20 cellular contexts compared by ENCODE assay signal in genomic region chr5:127650022-127650421, GRCh38. TPM values are rescaled to one million over a fixed set of nuclear protein-coding genes. Genes with fewer than 3 reads are reported as not detected.
DNase-seq lines count a peak whose midpoint lies in the region; TF ChIP-seq lines count a peak whose summit lies in the region.
"Had no signal": no experiment of that assay in that cellular context is flagged by ENCODE, and none has a peak within 500 bp of the region (broad histone marks: within the 10 kb centered on the region; RNA-seq: fewer than 3 reads in every experiment).

No MANE protein-coding gene starts in this region.

- no peak overlapping the region for H2BK120ac ChIP-seq in mesendoderm (ENCODE audit: low read depth, low read length)

- no peak overlapping the region for H4K5ac ChIP-seq in mesendoderm (ENCODE audit: low read length)

- no peak overlapping the region for H2AFZ ChIP-seq in mammary epithelial cell (ENCODE audit: low read depth, low read length)

- TF ChIP-seq CTCF in mammary epithelial cell (conservative IDR thresholded peaks at IDR 0.05 in 1 of 2, IDR thresholded peaks at IDR 0.05 in 1 of 2; ENCODE audit: extremely low read depth in 1 of 2, insufficient read depth in 1 of 2, low read depth in 1 of 2, low read length in 2 of 2): no peak
- TF ChIP-seq CTCF in breast epithelium (IDR thresholded peaks at IDR 0.05): no peak
- no peak for TF ChIP-seq CTCF in endodermal cell (conservative IDR thresholded peaks at IDR 0.05)
- TF ChIP-seq CTCF in testis (IDR thresholded peaks at IDR 0.05): no peak

- H3K4me2 ChIP-seq in mammary epithelial cell (ENCODE audit: insufficient read depth, low read depth, low read length) (peak overlapping the region; percentile 5), mesendoderm (ENCODE audit: low read length) (no peak overlapping the region)
- H3K4me2 ChIP-seq: A549 had no signal

- no peak for DNase-seq in mammary epithelial cell
- DNase-seq in breast epithelium (ENCODE audit: low spot score in 2 of 2): no peak
- peak; percentile 60 for DNase-seq in endodermal cell
- peak; percentile 6 for DNase-seq in mesendoderm
- DNase-seq in testis: peak; percentile 49
- no peak for DNase-seq in medulla oblongata (ENCODE audit: extremely low spot score)
- no peak for DNase-seq in NCI-H1694 (lab: John Stamatoyannopoulos, UW)
- no peak for DNase-seq in NCI-H2107 treated with DMSO at 0.1 percent for 48 hours (lab: John Stamatoyannopoulos, UW; ENCODE audit: unreplicated experiment)
- DNase-seq: activated CD8-positive, alpha-beta T cell treated with anti-CD3 and anti-CD28 coated beads, Interleukin-2, amount 10 ng/mL, durations not matched to agents 7 days and 5 days; amygdala; NCI-H2171; stimulated activated naive CD4-positive, alpha-beta T cell; T-cell had no signal

- TF ChIP-seq POLR2A in breast epithelium (IDR thresholded peaks at IDR 0.05) (no peak), testis (IDR thresholded peaks at IDR 0.05) (no peak)

- 0% methylated on average over 2 of the region's 2 CpGs for WGBS in mammary epithelial cell (ENCODE audit: low coverage, missing lambda C conversion rate)
- 0 to 50% methylated on average over 1 to 2 of the region's 2 CpGs for WGBS in endodermal cell (ENCODE audit: insufficient coverage in 1 of 2, insufficient read length in 1 of 2), 2 experiments
- WGBS in mesendoderm (ENCODE audit: extremely low coverage, insufficient coverage, low lambda C conversion rate): no CpG with 5 or more reads among the region's 2 CpGs
- WGBS in testis, 2 donors: 31 to 43% methylated on average over 2 of the region's 2 CpGs

- H3K4me3 ChIP-seq in mammary epithelial cell (replicated peaks in 1 of 3; ENCODE audit: insufficient read depth in 1 of 3, low read depth in 2 of 3, low read length in 3 of 3) (no peak overlapping the region), breast epithelium (no peak overlapping the region), endodermal cell (ENCODE audit: low read length) (no peak overlapping the region), mesendoderm (ENCODE audit: low read length) (no peak overlapping the region), testis (no peak overlapping the region)
- H3K4me3 ChIP-seq: A549, GM12878, lung had no signal

- peaks cover 26% of the 10 kb centered on the region for H3K4me1 Mint-ChIP-seq in endodermal cell
- H3K4me1 Mint-ChIP-seq: T-cell had no signal

- no peak overlapping the region for H3K18ac ChIP-seq in mesendoderm (ENCODE audit: low read length)

- BruUV-seq in mammary epithelial cell (replicated peaks; lab: Mats Ljungman, UMichigan): no TSS peak

- H3K27me3 ChIP-seq in mammary epithelial cell (ENCODE audit: insufficient read depth, low read length): peaks cover 2% of the 10 kb centered on the region
- H3K27me3 ChIP-seq in breast epithelium: no peaks in the 10 kb centered on the region
- no peaks in the 10 kb centered on the region for H3K27me3 ChIP-seq in endodermal cell (ENCODE audit: control insufficient read depth, insufficient read depth, low read length, poor library complexity, severe bottlenecking)
- H3K27me3 ChIP-seq in mesendoderm (ENCODE audit: insufficient read depth, low read length, poor library complexity): no peaks in the 10 kb centered on the region
- no peaks in the 10 kb centered on the region for H3K27me3 ChIP-seq in testis

- H3K79me2 ChIP-seq in mammary epithelial cell (ENCODE audit: insufficient read depth, low read length) (no peaks in the 10 kb centered on the region), mesendoderm (ENCODE audit: control insufficient read depth, insufficient read depth, low read length) (no peaks in the 10 kb centered on the region)

- H3K36me3 Mint-ChIP-seq in endodermal cell (ENCODE audit: low read depth): no peaks in the 10 kb centered on the region
- H3K36me3 Mint-ChIP-seq: T-cell had no signal

- in situ Hi-C loops in mammary epithelial cell (cut with MboI; ENCODE audit: low sequenced_read_pairs in 2 of 2): no loop called here

- dilution Hi-C loops in mammary epithelial cell (cut with HindIII; ENCODE audit: low sequenced_read_pairs): no loop called here

- no peaks in the 10 kb centered on the region for H3K27me3 Mint-ChIP-seq in endodermal cell (ENCODE audit: insufficient read depth)
- H3K27me3 Mint-ChIP-seq: dendritic cell treated with granulocyte-macrophage colony-stimulating factor and Interleukin-4, amounts not matched to agents 40 ng/mL and 50 ng/mL, for 4 days had no signal

- intact Hi-C loops in mammary epithelial cell (cut with micrococcal nuclease): no loop called here
- intact Hi-C loops in breast epithelium (cut with DNase I; ENCODE audit: low total_unique reads): no loop called here
- intact Hi-C loops in testis (cut with DNase I; ENCODE audit: low total_unique reads): no loop called here

- no peaks in the 10 kb centered on the region for H3K79me1 ChIP-seq in mesendoderm (ENCODE audit: low read length)

- no peak overlapping the region for H2AK5ac ChIP-seq in mesendoderm (ENCODE audit: low read length)

- H3K9ac ChIP-seq in mammary epithelial cell (ENCODE audit: insufficient read depth, low read length): no peak overlapping the region
- no peak overlapping the region for H3K9ac ChIP-seq in endodermal cell (ENCODE audit: extremely low read depth, low read length, poor library complexity, severe bottlenecking)
- H3K9ac ChIP-seq in mesendoderm (ENCODE audit: low read length): no peak overlapping the region

- no peak overlapping the region for H3K56ac ChIP-seq in mesendoderm (ENCODE audit: low read length)

- no peak overlapping the region for H3K4me3 Mint-ChIP-seq in endodermal cell
- H3K4me3 Mint-ChIP-seq: activated CD8-positive, alpha-beta T cell treated with anti-CD3 and anti-CD28 coated beads, Interleukin-2, amount 10 ng/mL, durations not matched to agents 7 days and 5 days; dendritic cell treated with granulocyte-macrophage colony-stimulating factor and Interleukin-4, amounts not matched to agents 40 ng/mL and 50 ng/mL, for 4 days; T-cell had no signal

- no peaks in the 10 kb centered on the region for H3K9me3 ChIP-seq in mammary epithelial cell (replicated peaks; ENCODE audit: insufficient read depth, low read length)
- no peaks in the 10 kb centered on the region for H3K9me3 ChIP-seq in breast epithelium
- no peaks in the 10 kb centered on the region for H3K9me3 ChIP-seq in endodermal cell (ENCODE audit: control insufficient read depth, low read length)
- no peaks in the 10 kb centered on the region for H3K9me3 ChIP-seq in testis
- H3K9me3 ChIP-seq: A549 had no signal

- CTCF ChIA-PET in mammary epithelial cell (lab: Charles Lee; ENCODE audit: low non-redundant PET): interaction anchor here (0.6 kb wide), 1 partner anchor 237 kb away, joined by 3 read pairs; no protein-coding TSS in a partner anchor

- no peak overlapping the region for H3K4ac ChIP-seq in mesendoderm (ENCODE audit: low read depth, low read length)

- no peak overlapping the region for H4K8ac ChIP-seq in mesendoderm (ENCODE audit: low read depth, low read length)

- no peaks in the 10 kb centered on the region for H3K36me3 ChIP-seq in mammary epithelial cell (ENCODE audit: insufficient read depth, low read length)
- no peaks in the 10 kb centered on the region for H3K36me3 ChIP-seq in breast epithelium
- no peaks in the 10 kb centered on the region for H3K36me3 ChIP-seq in endodermal cell (ENCODE audit: control insufficient read depth, insufficient read depth, low read length)
- no peaks in the 10 kb centered on the region for H3K36me3 ChIP-seq in mesendoderm (ENCODE audit: control insufficient read depth, insufficient read depth, low read length)
- no peaks in the 10 kb centered on the region for H3K36me3 ChIP-seq in testis (ENCODE audit: low read depth, missing control alignments)

- peak overlapping the region; percentile 13 for H3K27ac Mint-ChIP-seq in endodermal cell
- H3K27ac Mint-ChIP-seq: activated CD8-positive, alpha-beta T cell treated with anti-CD3 and anti-CD28 coated beads, Interleukin-2, amount 10 ng/mL, durations not matched to agents 7 days and 5 days; dendritic cell treated with granulocyte-macrophage colony-stimulating factor and Interleukin-4, amounts not matched to agents 40 ng/mL and 50 ng/mL, for 4 days; T-cell had no signal

- H2BK5ac ChIP-seq in mesendoderm (ENCODE audit: low read length): no peak overlapping the region

- no peak overlapping the region for H3K27ac ChIP-seq in mammary epithelial cell (ENCODE audit: insufficient read depth, low read depth, low read length)
- H3K27ac ChIP-seq in breast epithelium: peak overlapping the region in 1 of 2 donors; percentile 23
- no peak overlapping the region for H3K27ac ChIP-seq in endodermal cell (ENCODE audit: low read depth, low read length)
- H3K27ac ChIP-seq in mesendoderm (ENCODE audit: low read depth, low read length): no peak overlapping the region
- H3K27ac ChIP-seq in testis: peak overlapping the region in 1 of 2 donors; percentile 25
- H3K27ac ChIP-seq: A549, RWPE1 had no signal

- H3K23ac ChIP-seq in mesendoderm (ENCODE audit: low read length): no peak overlapping the region

- H2BK15ac ChIP-seq in mesendoderm (replicated peaks; ENCODE audit: low read depth): no peak overlapping the region

- no peaks in the 10 kb centered on the region for H3K9me3 Mint-ChIP-seq in endodermal cell
- H3K9me3 Mint-ChIP-seq: dendritic cell treated with granulocyte-macrophage colony-stimulating factor and Interleukin-4, amounts not matched to agents 40 ng/mL and 50 ng/mL, for 4 days; T-cell had no signal

- no peaks in the 10 kb centered on the region for H4K20me1 ChIP-seq in mammary epithelial cell (ENCODE audit: insufficient read depth, low read length)

- H3K4me1 ChIP-seq in mammary epithelial cell (ENCODE audit: insufficient read depth, low read length) (peaks cover 35% of the 10 kb centered on the region), breast epithelium (no peaks in the 10 kb centered on the region), endodermal cell (ENCODE audit: control insufficient read depth, insufficient read depth, low read length) (peaks cover 11% of the 10 kb centered on the region), mesendoderm (ENCODE audit: control insufficient read depth, low read depth, low read length) (peaks cover 4% of the 10 kb centered on the region), testis (peaks cover 12% of the 10 kb centered on the region)

RNA-seq across cellular contexts. Expression of gene CTXN3, which starts 1.1 kb away (rescaled TPM):
- total RNA-seq in mammary epithelial cell: not detected
- not detected for polyA plus RNA-seq in mammary epithelial cell
- not detected for polyA minus RNA-seq in mammary epithelial cell
- total RNA-seq in breast epithelium: not detected
- not detected for total RNA-seq in endodermal cell
- not detected for polyA plus RNA-seq in endodermal cell (2013, experiment 1 of 2)
- polyA plus RNA-seq in endodermal cell (2013, experiment 2 of 2): not detected
- not detected for polyA plus RNA-seq in mesendoderm (2013, experiment 1 of 2)
- polyA plus RNA-seq in mesendoderm (2013, experiment 2 of 2): not detected
- total RNA-seq in testis: under 1 TPM in 1 of 2 donors, not detected in 1; 0.24 TPM
- polyA plus RNA-seq in testis (ENCODE audit: insufficient read depth, low read depth, low replicate concordance): 0.26 TPM
- total RNA-seq: activated CD8-positive, alpha-beta T cell treated with anti-CD3 and anti-CD28 coated beads, Interleukin-2, amount 10 ng/mL, durations not matched to agents 7 days and 5 days; GM12878; lung; T-cell; ureter had no signal
- polyA plus RNA-seq: A549, GM12878, lung had no signal

RNA-seq across cellular contexts. Expression of gene CCDC192, which starts 53.2 kb away (rescaled TPM):
- total RNA-seq in mammary epithelial cell (not detected), breast epithelium (1 to 10 TPM in 1 of 3 donors, not detected in 2; 1.3 TPM), endodermal cell (1 to 10 TPM in 1 of 2 donors, under 1 TPM in 1; 0.48 to 1.3 TPM), testis (10 to 100 TPM in 1 of 2 donors, 1 to 10 TPM in 1; 7.8 to 12.9 TPM)
- polyA plus RNA-seq in mammary epithelial cell (not detected), testis (ENCODE audit: insufficient read depth, low read depth, low replicate concordance) (22.6 TPM)
- not detected for polyA minus RNA-seq in mammary epithelial cell
- not detected for polyA plus RNA-seq in endodermal cell (2013, experiment 1 of 2)
- not detected for polyA plus RNA-seq in endodermal cell (2013, experiment 2 of 2)
- polyA plus RNA-seq in mesendoderm (2013, experiment 1 of 2): 0.25 TPM
- 0.20 TPM for polyA plus RNA-seq in mesendoderm (2013, experiment 2 of 2)
- total RNA-seq: activated CD8-positive, alpha-beta T cell treated with anti-CD3 and anti-CD28 coated beads, Interleukin-2, amount 10 ng/mL, durations not matched to agents 7 days and 5 days; GM12878 had no signal
- polyA plus RNA-seq: A549, esophagus had no signal

Comparison
In these comparisons a context has a peak if more than half of its experiments do, and no peak if none do; other contexts are left out.
1. DNase-seq: peak in endodermal cell (single experiment), mesendoderm (single experiment) and testis (single experiment); none in mammary epithelial cell (single experiment), breast epithelium (0 of 2), medulla oblongata (single experiment), NCI-H1694 (single experiment) and NCI-H2107 treated with DMSO at 0.1 percent for 48 hours (single experiment).